In the genomic region with DNA sequence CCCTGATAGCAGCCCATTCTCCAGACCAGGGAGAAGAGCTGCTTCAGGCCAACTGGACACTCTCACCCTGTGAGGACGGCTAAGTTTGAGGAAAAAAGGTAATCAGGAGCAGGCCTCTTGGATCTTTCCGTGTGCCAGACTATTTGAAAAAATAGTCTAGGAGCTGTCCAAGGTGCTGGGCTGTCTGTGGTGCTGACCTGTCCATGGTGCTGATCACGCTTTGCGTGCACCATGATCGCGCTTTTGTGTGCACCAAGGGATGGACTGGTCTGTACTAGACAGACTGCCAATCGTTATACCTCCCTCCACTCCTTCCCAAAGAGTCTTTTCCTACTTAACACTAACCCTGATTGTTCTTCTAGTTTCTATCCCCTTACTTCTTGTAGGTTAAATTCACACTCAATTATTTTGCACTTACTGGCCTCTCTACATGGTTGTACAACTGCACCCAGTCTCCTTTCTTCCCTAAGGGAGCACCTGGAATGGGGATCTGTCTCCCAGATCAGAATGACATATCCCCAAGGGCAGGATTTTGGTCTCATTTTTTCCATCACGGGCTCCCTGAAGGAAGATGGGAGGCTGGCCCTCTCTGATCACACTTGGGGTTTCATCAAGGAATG, we compare ENCODE assay signal across 1 cellular context.
A peak's percentile ranks its signal among the peaks of the same experiment; 100 is the strongest.
TF ChIP-seq lines count a peak whose summit lies in the region.

No MANE protein-coding gene starts in this region.

TF ChIP-seq in HepG2, 621 proteins besides CTCF, POLR2A, EP300 and RAD21 (continued from another document and continues in another):
- TF ChIP-seq TRIM24 (CRISPR knock-in tag; IDR thresholded peaks at IDR 0.05) (no peak), MLLT10 (CRISPR knock-in tag; IDR thresholded peaks at IDR 0.05) (peak; percentile 99), SUZ12 (IDR thresholded peaks at IDR 0.05; ENCODE audit: low read depth, low read length) (no peak), ZNF780A (CRISPR knock-in tag; IDR thresholded peaks at IDR 0.05) (peak; percentile 100), SOX13 (IDR thresholded peaks at IDR 0.05) (no peak), SOX13 (CRISPR knock-in tag; conservative IDR thresholded peaks at IDR 0.05 in 1 of 2, IDR thresholded peaks at IDR 0.05 in 1 of 2) (peak in 1 of 2 experiments; percentile 95; a peak in 2 of 4 replicates), IKZF4 (CRISPR knock-in tag; IDR thresholded peaks at IDR 0.05; ENCODE audit: borderline replicate concordance, low read depth, not compliant biosample characterization) (peak; percentile 100), ZBTB7A (CRISPR knock-in tag; IDR thresholded peaks at IDR 0.05) (peak; percentile 100), ZNF768 (CRISPR knock-in tag; IDR thresholded peaks at IDR 0.05) (peak; percentile 88), FOXA1 (IDR thresholded peaks at IDR 0.05) (no peak), FOXA1 (CRISPR knock-in tag; IDR thresholded peaks at IDR 0.05) (peak; percentile 67), ZNF260 (CRISPR knock-in tag; IDR thresholded peaks at IDR 0.05; ENCODE audit: borderline replicate concordance, low read depth) (no peak), HIVEP1 (CRISPR knock-in tag; IDR thresholded peaks at IDR 0.05) (peak; percentile 93), KLF16 (CRISPR knock-in tag; IDR thresholded peaks at IDR 0.05) (peak; percentile 98 to 100; a peak in 3 of 4 replicates), ZNF569 (CRISPR knock-in tag; IDR thresholded peaks at IDR 0.05; ENCODE audit: borderline replicate concordance) (peak; percentile 99; the same call in 1 of the 2 replicates), DMAP1 (CRISPR knock-in tag; IDR thresholded peaks at IDR 0.05) (peak; percentile 93), TBX2 (CRISPR knock-in tag; IDR thresholded peaks at IDR 0.05; ENCODE audit: borderline replicate concordance) (peak; percentile 98), NFKBIZ (CRISPR knock-in tag; IDR thresholded peaks at IDR 0.05) (peak; percentile 100), FOXK2 (IDR thresholded peaks at IDR 0.05) (no peak), ZNF724P (CRISPR knock-in tag; IDR thresholded peaks at IDR 0.05; ENCODE audit: borderline replicate concordance) (peak; percentile 100), ATF7 (IDR thresholded peaks at IDR 0.05) (no peak), ATF7 (CRISPR knock-in tag; IDR thresholded peaks at IDR 0.05) (peak; percentile 73; the same call in 1 of the 2 replicates), HNRNPH1 (optimal IDR thresholded peaks at IDR 0.05; ENCODE audit: low read depth, low read length) (no peak), ZNF431 (CRISPR knock-in tag; IDR thresholded peaks at IDR 0.05; ENCODE audit: borderline replicate concordance, low read depth) (peak; percentile 100), ZKSCAN8 (CRISPR knock-in tag; IDR thresholded peaks at IDR 0.05; ENCODE audit: borderline replicate concordance) (peak; percentile 99)
- TF ChIP-seq, protein P1, sequence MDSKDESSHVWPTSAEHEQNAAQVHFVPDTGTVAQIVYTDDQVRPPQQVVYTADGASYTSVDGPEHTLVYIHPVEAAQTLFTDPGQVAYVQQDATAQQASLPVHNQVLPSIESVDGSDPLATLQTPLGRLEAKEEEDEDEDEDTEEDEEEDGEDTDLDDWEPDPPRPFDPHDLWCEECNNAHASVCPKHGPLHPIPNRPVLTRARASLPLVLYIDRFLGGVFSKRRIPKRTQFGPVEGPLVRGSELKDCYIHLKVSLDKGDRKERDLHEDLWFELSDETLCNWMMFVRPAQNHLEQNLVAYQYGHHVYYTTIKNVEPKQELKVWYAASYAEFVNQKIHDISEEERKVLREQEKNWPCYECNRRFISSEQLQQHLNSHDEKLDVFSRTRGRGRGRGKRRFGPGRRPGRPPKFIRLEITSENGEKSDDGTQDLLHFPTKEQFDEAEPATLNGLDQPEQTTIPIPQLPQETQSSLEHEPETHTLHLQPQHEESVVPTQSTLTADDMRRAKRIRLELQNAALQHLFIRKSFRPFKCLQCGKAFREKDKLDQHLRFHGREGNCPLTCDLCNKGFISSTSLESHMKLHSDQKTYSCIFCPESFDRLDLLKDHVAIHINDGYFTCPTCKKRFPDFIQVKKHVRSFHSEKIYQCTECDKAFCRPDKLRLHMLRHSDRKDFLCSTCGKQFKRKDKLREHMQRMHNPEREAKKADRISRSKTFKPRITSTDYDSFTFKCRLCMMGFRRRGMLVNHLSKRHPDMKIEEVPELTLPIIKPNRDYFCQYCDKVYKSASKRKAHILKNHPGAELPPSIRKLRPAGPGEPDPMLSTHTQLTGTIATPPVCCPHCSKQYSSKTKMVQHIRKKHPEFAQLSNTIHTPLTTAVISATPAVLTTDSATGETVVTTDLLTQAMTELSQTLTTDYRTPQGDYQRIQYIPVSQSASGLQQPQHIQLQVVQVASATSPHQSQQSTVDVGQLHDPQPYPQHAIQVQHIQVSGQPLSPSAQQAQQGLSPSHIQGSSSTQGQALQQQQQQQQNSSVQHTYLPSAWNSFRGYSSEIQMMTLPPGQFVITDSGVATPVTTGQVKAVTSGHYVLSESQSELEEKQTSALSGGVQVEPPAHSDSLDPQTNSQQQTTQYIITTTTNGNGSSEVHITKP (CRISPR knock-in tag; IDR thresholded peaks at IDR 0.05; ENCODE audit: low read depth), result peak; percentile 96
- TF ChIP-seq, protein P2, sequence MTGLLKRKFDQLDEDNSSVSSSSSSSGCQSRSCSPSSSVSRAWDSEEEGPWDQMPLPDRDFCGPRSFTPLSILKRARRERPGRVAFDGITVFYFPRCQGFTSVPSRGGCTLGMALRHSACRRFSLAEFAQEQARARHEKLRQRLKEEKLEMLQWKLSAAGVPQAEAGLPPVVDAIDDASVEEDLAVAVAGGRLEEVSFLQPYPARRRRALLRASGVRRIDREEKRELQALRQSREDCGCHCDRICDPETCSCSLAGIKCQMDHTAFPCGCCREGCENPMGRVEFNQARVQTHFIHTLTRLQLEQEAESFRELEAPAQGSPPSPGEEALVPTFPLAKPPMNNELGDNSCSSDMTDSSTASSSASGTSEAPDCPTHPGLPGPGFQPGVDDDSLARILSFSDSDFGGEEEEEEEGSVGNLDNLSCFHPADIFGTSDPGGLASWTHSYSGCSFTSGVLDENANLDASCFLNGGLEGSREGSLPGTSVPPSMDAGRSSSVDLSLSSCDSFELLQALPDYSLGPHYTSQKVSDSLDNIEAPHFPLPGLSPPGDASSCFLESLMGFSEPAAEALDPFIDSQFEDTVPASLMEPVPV (CRISPR knock-in tag; IDR thresholded peaks at IDR 0.05), result peak; percentile 98
- TF ChIP-seq, protein P3, sequence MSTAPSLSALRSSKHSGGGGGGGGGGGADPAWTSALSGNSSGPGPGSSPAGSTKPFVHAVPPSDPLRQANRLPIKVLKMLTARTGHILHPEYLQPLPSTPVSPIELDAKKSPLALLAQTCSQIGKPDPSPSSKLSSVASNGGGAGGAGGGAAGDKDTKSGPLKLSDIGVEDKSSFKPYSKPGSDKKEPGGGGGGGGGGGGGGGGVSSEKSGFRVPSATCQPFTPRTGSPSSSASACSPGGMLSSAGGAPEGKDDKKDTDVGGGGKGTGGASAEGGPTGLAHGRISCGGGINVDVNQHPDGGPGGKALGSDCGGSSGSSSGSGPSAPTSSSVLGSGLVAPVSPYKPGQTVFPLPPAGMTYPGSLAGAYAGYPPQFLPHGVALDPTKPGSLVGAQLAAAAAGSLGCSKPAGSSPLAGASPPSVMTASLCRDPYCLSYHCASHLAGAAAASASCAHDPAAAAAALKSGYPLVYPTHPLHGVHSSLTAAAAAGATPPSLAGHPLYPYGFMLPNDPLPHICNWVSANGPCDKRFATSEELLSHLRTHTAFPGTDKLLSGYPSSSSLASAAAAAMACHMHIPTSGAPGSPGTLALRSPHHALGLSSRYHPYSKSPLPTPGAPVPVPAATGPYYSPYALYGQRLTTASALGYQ (CRISPR knock-in tag; IDR thresholded peaks at IDR 0.05), result peak; percentile 98
- TF ChIP-seq, protein P4, sequence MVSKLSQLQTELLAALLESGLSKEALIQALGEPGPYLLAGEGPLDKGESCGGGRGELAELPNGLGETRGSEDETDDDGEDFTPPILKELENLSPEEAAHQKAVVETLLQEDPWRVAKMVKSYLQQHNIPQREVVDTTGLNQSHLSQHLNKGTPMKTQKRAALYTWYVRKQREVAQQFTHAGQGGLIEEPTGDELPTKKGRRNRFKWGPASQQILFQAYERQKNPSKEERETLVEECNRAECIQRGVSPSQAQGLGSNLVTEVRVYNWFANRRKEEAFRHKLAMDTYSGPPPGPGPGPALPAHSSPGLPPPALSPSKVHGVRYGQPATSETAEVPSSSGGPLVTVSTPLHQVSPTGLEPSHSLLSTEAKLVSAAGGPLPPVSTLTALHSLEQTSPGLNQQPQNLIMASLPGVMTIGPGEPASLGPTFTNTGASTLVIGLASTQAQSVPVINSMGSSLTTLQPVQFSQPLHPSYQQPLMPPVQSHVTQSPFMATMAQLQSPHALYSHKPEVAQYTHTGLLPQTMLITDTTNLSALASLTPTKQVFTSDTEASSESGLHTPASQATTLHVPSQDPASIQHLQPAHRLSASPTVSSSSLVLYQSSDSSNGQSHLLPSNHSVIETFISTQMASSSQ (IDR thresholded peaks at IDR 0.05; ENCODE audit: low read depth), result no peak
- TF ChIP-seq, protein P4 (CRISPR knock-in tag; IDR thresholded peaks at IDR 0.05; ENCODE audit: borderline replicate concordance), result peak; percentile 85
- TF ChIP-seq, protein P5, sequence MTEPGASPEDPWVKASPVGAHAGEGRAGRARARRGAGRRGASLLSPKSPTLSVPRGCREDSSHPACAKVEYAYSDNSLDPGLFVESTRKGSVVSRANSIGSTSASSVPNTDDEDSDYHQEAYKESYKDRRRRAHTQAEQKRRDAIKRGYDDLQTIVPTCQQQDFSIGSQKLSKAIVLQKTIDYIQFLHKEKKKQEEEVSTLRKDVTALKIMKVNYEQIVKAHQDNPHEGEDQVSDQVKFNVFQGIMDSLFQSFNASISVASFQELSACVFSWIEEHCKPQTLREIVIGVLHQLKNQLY (CRISPR knock-in tag; IDR thresholded peaks at IDR 0.05), result peak; percentile 97
- TF ChIP-seq, protein P6, sequence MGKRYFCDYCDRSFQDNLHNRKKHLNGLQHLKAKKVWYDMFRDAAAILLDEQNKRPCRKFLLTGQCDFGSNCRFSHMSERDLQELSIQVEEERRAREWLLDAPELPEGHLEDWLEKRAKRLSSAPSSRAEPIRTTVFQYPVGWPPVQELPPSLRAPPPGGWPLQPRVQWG (CRISPR knock-in tag; IDR thresholded peaks at IDR 0.05; ENCODE audit: borderline replicate concordance, low read depth), result peak; percentile 98
- TF ChIP-seq, protein P7, sequence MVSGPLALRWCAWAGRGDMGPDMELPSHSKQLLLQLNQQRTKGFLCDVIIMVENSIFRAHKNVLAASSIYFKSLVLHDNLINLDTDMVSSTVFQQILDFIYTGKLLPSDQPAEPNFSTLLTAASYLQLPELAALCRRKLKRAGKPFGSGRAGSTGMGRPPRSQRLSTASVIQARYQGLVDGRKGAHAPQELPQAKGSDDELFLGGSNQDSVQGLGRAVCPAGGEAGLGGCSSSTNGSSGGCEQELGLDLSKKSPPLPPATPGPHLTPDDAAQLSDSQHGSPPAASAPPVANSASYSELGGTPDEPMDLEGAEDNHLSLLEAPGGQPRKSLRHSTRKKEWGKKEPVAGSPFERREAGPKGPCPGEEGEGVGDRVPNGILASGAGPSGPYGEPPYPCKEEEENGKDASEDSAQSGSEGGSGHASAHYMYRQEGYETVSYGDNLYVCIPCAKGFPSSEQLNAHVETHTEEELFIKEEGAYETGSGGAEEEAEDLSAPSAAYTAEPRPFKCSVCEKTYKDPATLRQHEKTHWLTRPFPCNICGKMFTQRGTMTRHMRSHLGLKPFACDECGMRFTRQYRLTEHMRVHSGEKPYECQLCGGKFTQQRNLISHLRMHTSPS (CRISPR knock-in tag; IDR thresholded peaks at IDR 0.05; ENCODE audit: low read depth), result peak; percentile 88
- TF ChIP-seq, protein P8, sequence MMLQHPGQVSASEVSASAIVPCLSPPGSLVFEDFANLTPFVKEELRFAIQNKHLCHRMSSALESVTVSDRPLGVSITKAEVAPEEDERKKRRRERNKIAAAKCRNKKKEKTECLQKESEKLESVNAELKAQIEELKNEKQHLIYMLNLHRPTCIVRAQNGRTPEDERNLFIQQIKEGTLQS (CRISPR knock-in tag; IDR thresholded peaks at IDR 0.05), result peak; percentile 99
- TF ChIP-seq, protein P9, sequence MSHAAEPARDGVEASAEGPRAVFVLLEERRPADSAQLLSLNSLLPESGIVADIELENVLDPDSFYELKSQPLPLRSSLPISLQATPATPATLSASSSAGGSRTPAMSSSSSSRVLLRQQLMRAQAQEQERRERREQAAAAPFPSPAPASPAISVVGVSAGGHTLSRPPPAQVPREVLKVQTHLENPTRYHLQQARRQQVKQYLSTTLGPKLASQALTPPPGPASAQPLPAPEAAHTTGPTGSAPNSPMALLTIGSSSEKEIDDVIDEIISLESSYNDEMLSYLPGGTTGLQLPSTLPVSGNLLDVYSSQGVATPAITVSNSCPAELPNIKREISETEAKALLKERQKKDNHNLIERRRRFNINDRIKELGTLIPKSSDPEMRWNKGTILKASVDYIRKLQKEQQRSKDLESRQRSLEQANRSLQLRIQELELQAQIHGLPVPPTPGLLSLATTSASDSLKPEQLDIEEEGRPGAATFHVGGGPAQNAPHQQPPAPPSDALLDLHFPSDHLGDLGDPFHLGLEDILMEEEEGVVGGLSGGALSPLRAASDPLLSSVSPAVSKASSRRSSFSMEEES (CRISPR knock-in tag; IDR thresholded peaks at IDR 0.05), result peak; percentile 99
